32 cellular contexts compared by ENCODE assay signal in genomic region chr16:6103561-6103960, GRCh38.
"Had no signal": no experiment of that assay in that cellular context is flagged by ENCODE, and none has a peak within 500 bp of the region (broad histone marks: within the 10 kb centered on the region; RNA-seq: fewer than 3 reads in every experiment).

No MANE protein-coding gene starts in this region.

- H3K4me1 ChIP-seq: ascending aorta had no signal

- DNase-seq: activated CD4-positive, alpha-beta memory T cell treated with anti-CD3 and anti-CD28 coated beads, Interleukin-2, amount 10 ng/mL, durations not matched to agents 7 days and 5 days; activated CD4-positive, alpha-beta T cell treated with anti-CD3 and anti-CD28 coated beads for 1 hour; activated CD4-positive, alpha-beta T cell treated with anti-CD3 and anti-CD28 coated beads for 36 hours; activated CD4-positive, alpha-beta T cell treated with anti-CD3 and anti-CD28 coated beads for 48 hours; activated CD4-positive, alpha-beta T cell treated with anti-CD3 and anti-CD28 coated beads, Interleukin-2, amount 10 ng/mL, durations not matched to agents 7 days and 5 days; activated CD4-positive, alpha-beta T cell treated with anti-CD3 and anti-CD28 coated beads, Interleukin-2, amount 50 U/mL, for 48 hours; activated CD4-positive, CD25-positive, alpha-beta regulatory T cell; activated CD8-positive, alpha-beta memory T cell treated with anti-CD3 and anti-CD28 coated beads for 24 hours; activated CD8-positive, alpha-beta memory T cell treated with anti-CD3 and anti-CD28 coated beads, Interleukin-2, amount 10 ng/mL, durations not matched to agents 7 days and 5 days; activated CD8-positive, alpha-beta memory T cell treated with anti-CD3 and anti-CD28 coated beads, Interleukin-2, amount 50 U/mL, for 48 hours; activated CD8-positive, alpha-beta T cell treated with anti-CD3 and anti-CD28 coated beads, Interleukin-2, amount 10 ng/mL, durations not matched to agents 7 days and 5 days; activated effector memory CD4-positive, alpha-beta T cell treated with Interleukin-2 at 50 U/mL for 16 hours; activated gamma-delta T cell; activated naive CD4-positive, alpha-beta T cell treated with anti-CD3 and anti-CD28 coated beads, Interleukin-2, amount 10 ng/mL, durations not matched to agents 7 days and 5 days; activated naive CD4-positive, alpha-beta T cell treated with Interleukin-2 at 50 U/mL for 16 hours; activated naive CD8-positive, alpha-beta T cell treated with anti-CD3 and anti-CD28 coated beads, Interleukin-2, amount 10 ng/mL, durations not matched to agents 7 days and 5 days; activated naive CD8-positive, alpha-beta T cell treated with anti-CD3 and anti-CD28 coated beads, Interleukin-2, amount 50 U/mL, for 24 hours; activated T-cell treated with anti-CD3 and anti-CD28 coated beads, Interleukin-2, amount 50 U/mL, for 24 hours; activated T-cell treated with anti-CD3 and anti-CD28 coated beads, Interleukin-2, amount 50 U/mL, for 48 hours; amygdala; anterior cingulate cortex; caudate nucleus; cerebellar nuclear complex; T-helper 2 cell; T-helper 9 cell; WERI-Rb-1 had no signal

- H3K4me3 ChIP-seq: ascending aorta, cardiac muscle cell had no signal

- ATAC-seq: activated CD4-positive, alpha-beta T cell treated with anti-CD3 and anti-CD28 coated beads for 36 hours; activated CD4-positive, CD25-positive, alpha-beta regulatory T cell treated with anti-CD3 and anti-CD28 coated beads, Interleukin-2, amount 50 U/mL, for 24 hours; activated CD8-positive, alpha-beta memory T cell treated with anti-CD3 and anti-CD28 coated beads, Interleukin-2, amount 10 ng/mL, durations not matched to agents 7 days and 5 days; activated CD8-positive, alpha-beta T cell treated with anti-CD3 and anti-CD28 coated beads, Interleukin-2, amount 10 ng/mL, durations not matched to agents 7 days and 5 days; activated naive CD8-positive, alpha-beta T cell treated with anti-CD3 and anti-CD28 coated beads, Interleukin-2, amount 50 U/mL, for 24 hours; WTC11 had no signal

- H3K27me3 ChIP-seq: ascending aorta, cardiac muscle cell had no signal

- FAIRE-seq: bronchial epithelial cell, TTC549 had no signal

- H3K27ac ChIP-seq: ascending aorta, cardiac muscle cell, WERI-Rb-1 had no signal

- H3K36me3 ChIP-seq: ascending aorta, cardiac muscle cell, WERI-Rb-1 had no signal

- H3K9me3 ChIP-seq: ascending aorta had no signal
